ENCODE assay signal across 17 cellular contexts in the genomic region with DNA sequence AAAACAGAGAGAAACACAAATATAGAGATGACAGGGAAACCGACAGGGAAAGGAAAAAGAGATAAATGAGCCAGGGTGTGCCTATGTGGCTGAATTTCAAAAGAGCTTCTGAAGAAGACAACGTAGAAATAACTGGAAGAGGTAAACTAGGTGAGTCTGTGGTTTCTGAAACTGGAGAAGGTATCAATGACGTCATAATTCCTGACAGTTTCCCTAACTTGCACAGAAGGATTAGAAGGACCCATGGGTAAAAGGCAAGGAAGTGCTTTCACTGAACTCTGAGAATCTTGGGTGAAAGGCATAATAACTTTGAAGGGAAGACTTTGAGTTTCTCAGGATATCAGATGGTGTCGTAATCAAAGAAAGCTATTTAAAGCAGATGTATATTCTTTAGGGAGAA.
"Had no signal": no experiment of that assay in that cellular context is flagged by ENCODE, and none has a peak within 500 bp of the region (broad histone marks: within the 10 kb centered on the region; RNA-seq: fewer than 3 reads in every experiment).

No MANE protein-coding gene starts in this region.

- H3K79me2 ChIP-seq: hepatocyte had no signal

- FAIRE-seq: astrocyte had no signal

- H3K4me3 ChIP-seq: coronary artery, hepatocyte, left lung, tibial artery had no signal

- ATAC-seq: left lung, natural killer cell, WTC11 had no signal

- DNase-seq: activated naive CD4-positive, alpha-beta T cell; activated T-cell treated with anti-CD3 and anti-CD28 coated beads, Interleukin-2, amount 50 U/mL, for 24 hours; cerebellar nuclear complex; erythroblast; foreskin melanocyte; glutamatergic neuron; kidney glomerular epithelial cell; left lung; midbrain; natural killer cell; stimulated activated CD4-positive, alpha-beta T cell treated with anti-CD3 and anti-CD28 coated beads, Interleukin-1b, Interleukin-23, amount 100 ng/mL, for 48 hours; T1000; tibial artery had no signal

- H3K27ac ChIP-seq: coronary artery, hepatocyte, left lung, tibial artery had no signal

- H3K36me3 ChIP-seq: left lung, tibial artery had no signal

- H3K4me1 ChIP-seq: left lung, tibial artery had no signal

- H3K4me2 ChIP-seq: hepatocyte had no signal

- H3K27me3 ChIP-seq: hepatocyte, left lung, tibial artery had no signal

- H3K9me3 ChIP-seq: left lung, tibial artery had no signal

- H2AFZ ChIP-seq: hepatocyte had no signal
